ENCODE assay signal across 13 cellular contexts in the genomic region with DNA sequence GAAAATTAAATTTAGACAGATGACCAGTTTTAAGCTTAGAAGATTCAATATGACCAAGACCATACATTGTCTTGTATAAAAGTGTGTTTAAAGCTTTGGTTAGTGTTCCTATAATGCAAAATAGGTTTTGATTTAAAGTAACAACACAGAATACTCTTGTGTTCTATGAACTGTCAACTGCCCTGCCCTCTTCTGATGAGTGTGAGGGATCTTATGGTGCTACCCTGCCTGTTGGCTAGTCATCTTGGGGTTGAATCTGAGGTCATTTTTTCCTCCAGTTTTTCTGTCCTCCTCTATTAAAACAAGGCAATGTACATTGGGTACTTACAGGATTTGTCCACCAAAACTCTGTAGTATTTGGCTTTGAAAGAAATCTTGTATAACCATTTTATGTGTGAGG.
A peak's percentile ranks its signal among the peaks of the same experiment; 100 is the strongest.
DNase-seq lines count a peak whose midpoint lies in the region; ATAC-seq, FAIRE-seq and TF ChIP-seq lines count a peak whose summit lies in the region.
"Had no signal": no experiment of that assay in that cellular context is flagged by ENCODE, and none has a peak within 500 bp of the region (broad histone marks: within the 10 kb centered on the region; RNA-seq: fewer than 3 reads in every experiment).

No MANE protein-coding gene starts in this region.

- peak; percentile 48 for FAIRE-seq in K562 (lab: Jason Lieb, UNC)
- FAIRE-seq: HTR-8/SVneo had no signal

- H3K27me3 Mint-ChIP-seq in activated CD4-positive, alpha-beta T cell treated with anti-CD3 and anti-CD28 coated beads, Interleukin-2, amount 10 ng/mL, durations not matched to agents 24 days and 14 days, result no peaks in the 10 kb centered on the region
- H3K27me3 Mint-ChIP-seq in IgD-negative memory B cell, result no peaks in the 10 kb centered on the region

- H3K27ac Mint-ChIP-seq in activated CD4-positive, alpha-beta T cell treated with anti-CD3 and anti-CD28 coated beads, Interleukin-2, amount 10 ng/mL, durations not matched to agents 24 days and 14 days, result peak overlapping the region; percentile 30
- H3K27ac Mint-ChIP-seq in IgD-negative memory B cell, result peak overlapping the region; percentile 20 to 88 (median 75)
- H3K27ac Mint-ChIP-seq: HFFc6 had no signal

- intact Hi-C loops in activated CD4-positive, alpha-beta T cell treated with anti-CD3 and anti-CD28 coated beads, Interleukin-2, amount 10 ng/mL, durations not matched to agents 24 days and 14 days (cut with micrococcal nuclease), result loop anchor here (1.0 kb wide), 1 partner anchor 12 kb away; no protein-coding TSS in a partner anchor
- intact Hi-C loops in K562 (cut with micrococcal nuclease), result no loop called here
- intact Hi-C loops in uterus (cut with DNase I; ENCODE audit: low total_unique reads), result no loop called here
- intact Hi-C loops in body of pancreas (cut with DNase I), result no loop called here

- H4K20me1 ChIP-seq in K562 (replicated peaks; ENCODE audit: control insufficient read depth, insufficient read depth, low read length) (peaks cover 4% of the 10 kb centered on the region), osteoblast (ENCODE audit: insufficient read depth, low read length) (peaks cover 47% of the 10 kb centered on the region)

- H3K4me2 ChIP-seq in K562 (ENCODE audit: insufficient read depth, low read length) (no peak overlapping the region), osteoblast (ENCODE audit: insufficient read depth, low read length) (peak overlapping the region; percentile 66)

- H3K4me3 Mint-ChIP-seq in activated CD4-positive, alpha-beta T cell treated with anti-CD3 and anti-CD28 coated beads, Interleukin-2, amount 10 ng/mL, durations not matched to agents 24 days and 14 days, result peak overlapping the region; percentile 75
- H3K4me3 Mint-ChIP-seq in IgD-negative memory B cell, result peak overlapping the region; percentile 50 to 81 (median 76)
- H3K4me3 Mint-ChIP-seq: HFFc6, WTC11 had no signal

- TF ChIP-seq EP300 in K562 (IDR thresholded peaks at IDR 0.05; ENCODE audit: low read length), result no peak

- TF ChIP-seq CTCF in K562 (IDR thresholded peaks at IDR 0.05 in 2 of 3, conservative IDR thresholded peaks at IDR 0.05 in 1 of 3; ENCODE audit: insufficient read depth in 2 of 3, low read depth in 1 of 3, low read length in 3 of 3), result no peak
- no peak for TF ChIP-seq CTCF in osteoblast (IDR thresholded peaks at IDR 0.05; ENCODE audit: extremely low read depth, low read depth, low read length)
- TF ChIP-seq CTCF in uterus (IDR thresholded peaks at IDR 0.05), result no peak
- TF ChIP-seq CTCF in body of pancreas (IDR thresholded peaks at IDR 0.05), result no peak

- no peak overlapping the region for H3K4me3 ChIP-seq in K562
- no peak overlapping the region for H3K4me3 ChIP-seq in osteoblast (ENCODE audit: insufficient read depth, low read length)
- H3K4me3 ChIP-seq in uterus, result no peak overlapping the region
- no peak overlapping the region for H3K4me3 ChIP-seq in body of pancreas

- ATAC-seq in K562, result peak; percentile 24
- no peak for ATAC-seq in body of pancreas
- ATAC-seq: WTC11 had no signal

- in situ Hi-C loops in K562 (cut with MboI), result no loop called here

- H3K27me3 ChIP-seq in K562 (ENCODE audit: control insufficient read depth in 2 of 2, insufficient read depth in 2 of 2, low read length in 2 of 2), result no peaks in the 10 kb centered on the region
- no peaks in the 10 kb centered on the region for H3K27me3 ChIP-seq in osteoblast (ENCODE audit: insufficient read depth, low read length)
- no peaks in the 10 kb centered on the region for H3K27me3 ChIP-seq in uterus
- no peaks in the 10 kb centered on the region for H3K27me3 ChIP-seq in body of pancreas

- no peak overlapping the region for H3K9ac ChIP-seq in K562 (ENCODE audit: insufficient read depth in 1 of 2, low read depth in 2 of 2, low read length in 2 of 2)

- H3K79me2 ChIP-seq in K562 (ENCODE audit: control insufficient read depth, insufficient read depth, low read length) (peaks cover 78% of the 10 kb centered on the region), osteoblast (ENCODE audit: insufficient read depth, low read length) (peaks cover 97% of the 10 kb centered on the region)

- DNase-seq in activated CD4-positive, alpha-beta T cell treated with anti-CD3 and anti-CD28 coated beads, Interleukin-2, amount 10 ng/mL, durations not matched to agents 24 days and 14 days, result no peak
- no peak for DNase-seq in activated CD4-positive, alpha-beta T cell treated with anti-CD3 and anti-CD28 coated beads for 4 hours
- DNase-seq in K562 (ENCODE audit: extremely low read depth in 1 of 4, low spot score in 3 of 4) (peak in 3 of 4 experiments; percentile 36 to 55 (median 50)), osteoblast (ENCODE audit: insufficient read length, low spot score, missing footprints) (peak; percentile 84), NCI-H1092 treated with DMSO at 0.1 percent for 48 hours (lab: John Stamatoyannopoulos, UW) (no peak), uterus (no peak), body of pancreas (no peak)
- DNase-seq: activated gamma-delta T cell, cerebellar nuclear complex, HFFc6 had no signal

- H3K27ac ChIP-seq in K562 (ENCODE audit: extremely low read depth, low read depth, low read length), result no peak overlapping the region
- H3K27ac ChIP-seq in osteoblast (ENCODE audit: low read depth, low read length), result peak overlapping the region; percentile 57
- peak overlapping the region in 1 of 2 donors; percentile 30 for H3K27ac ChIP-seq in uterus
- no peak overlapping the region for H3K27ac ChIP-seq in body of pancreas

- H3K9me1 ChIP-seq in K562 (ENCODE audit: control insufficient read depth, insufficient read depth, low read length), result peaks cover 4% of the 10 kb centered on the region

- H3K9me3 ChIP-seq in K562 (replicated peaks; ENCODE audit: control insufficient read depth, insufficient read depth, low read depth, low read length) (no peaks in the 10 kb centered on the region), osteoblast (ENCODE audit: low read depth, low read length) (no peaks in the 10 kb centered on the region), uterus (no peaks in the 10 kb centered on the region), body of pancreas (no peaks in the 10 kb centered on the region)

- H3K4me1 Mint-ChIP-seq in activated CD4-positive, alpha-beta T cell treated with anti-CD3 and anti-CD28 coated beads, Interleukin-2, amount 10 ng/mL, durations not matched to agents 24 days and 14 days, result peaks cover 73% of the 10 kb centered on the region
- peaks cover 69 to 84% (median 84%) of the 10 kb centered on the region in 3 donors for H3K4me1 Mint-ChIP-seq in IgD-negative memory B cell

- H2AFZ ChIP-seq in K562 (ENCODE audit: low read depth, low read length), result no peak overlapping the region
- H2AFZ ChIP-seq in osteoblast (ENCODE audit: low read length), result no peak overlapping the region

- POLR2A ChIA-PET in K562 (lab: Yijun Ruan, JAX), result no interaction called here

- H3K36me3 ChIP-seq in K562 (ENCODE audit: control insufficient read depth, insufficient read depth, low read length), result no peaks in the 10 kb centered on the region
- peaks cover 5% of the 10 kb centered on the region for H3K36me3 ChIP-seq in osteoblast (ENCODE audit: insufficient read depth, low read length)
- H3K36me3 ChIP-seq in uterus, result no peaks in the 10 kb centered on the region
- no peaks in the 10 kb centered on the region for H3K36me3 ChIP-seq in body of pancreas (replicated peaks in 1 of 2; ENCODE audit: insufficient read depth in 1 of 2, low read depth in 2 of 2)

- BruUV-seq in K562 (replicated peaks; lab: Mats Ljungman, UMichigan), result no TSS peak

- no peak for TF ChIP-seq RAD21 in K562 (CRISPR knock-in tag; conservative IDR thresholded peaks at IDR 0.05 in 1 of 2, IDR thresholded peaks at IDR 0.05 in 1 of 2)

- TF ChIP-seq POLR2A in K562 (conservative IDR thresholded peaks at IDR 0.05) (no peak), uterus (IDR thresholded peaks at IDR 0.05) (no peak), body of pancreas (IDR thresholded peaks at IDR 0.05) (no peak)

- peaks cover 4% of the 10 kb centered on the region for H3K36me3 Mint-ChIP-seq in activated CD4-positive, alpha-beta T cell treated with anti-CD3 and anti-CD28 coated beads, Interleukin-2, amount 10 ng/mL, durations not matched to agents 24 days and 14 days (ENCODE audit: low read depth)
- H3K36me3 Mint-ChIP-seq in IgD-negative memory B cell, result peaks cover 1% of the 10 kb centered on the region
- H3K36me3 Mint-ChIP-seq: WTC11 had no signal

- CTCF ChIA-PET in K562 (lab: Yijun Ruan, JAX; ENCODE audit: low intra/inter-chr PET ratio), result no interaction called here

- peaks cover 15 to 77% of the 10 kb centered on the region in 2 experiments; a peak in 4 of 5 replicates for H3K4me1 ChIP-seq in K562 (replicated peaks in 1 of 2; ENCODE audit: control insufficient read depth in 2 of 2, insufficient read depth in 2 of 2, low read length in 2 of 2)
- H3K4me1 ChIP-seq in osteoblast (ENCODE audit: insufficient read depth, low read length), result peaks cover 37% of the 10 kb centered on the region
- H3K4me1 ChIP-seq in uterus, result peaks cover 0 to 22% of the 10 kb centered on the region in 2 donors
- peaks cover 84% of the 10 kb centered on the region for H3K4me1 ChIP-seq in body of pancreas

- no peaks in the 10 kb centered on the region for H3K9me3 Mint-ChIP-seq in activated CD4-positive, alpha-beta T cell treated with anti-CD3 and anti-CD28 coated beads, Interleukin-2, amount 10 ng/mL, durations not matched to agents 24 days and 14 days
- no peaks in the 10 kb centered on the region for H3K9me3 Mint-ChIP-seq in IgD-negative memory B cell
- H3K9me3 Mint-ChIP-seq: HFFc6, WTC11 had no signal

TF ChIP-seq in K562, 482 proteins besides CTCF, POLR2A, EP300 and RAD21:
- TF ChIP-seq NFE2 (IDR thresholded peaks at IDR 0.05; ENCODE audit: low read depth) (0 out of 2 replicates have a peak, but pooled peaks have one; percentile 20), PHTF2 (CRISPR knock-in tag; IDR thresholded peaks at IDR 0.05) (no peak), KDM1A (IDR thresholded peaks at IDR 0.05) (0 out of 4 replicates have a peak, but pooled peaks of 1 of the 2 experiments have one; percentile 28), HMBOX1 (IDR thresholded peaks at IDR 0.05) (peak; percentile 45; the same call in 1 of the 2 replicates)

Comparison
In these comparisons a context has a peak if more than half of its experiments do, and no peak if none do; other contexts are left out.
1. DNase-seq: peak in K562 (3 of 4) and osteoblast (single experiment); none in activated CD4-positive, alpha-beta T cell treated with anti-CD3 and anti-CD28 coated beads, Interleukin-2, amount 10 ng/mL, durations not matched to agents 24 days and 14 days (single experiment), activated CD4-positive, alpha-beta T cell treated with anti-CD3 and anti-CD28 coated beads for 4 hours (0 of 2), NCI-H1092 treated with DMSO at 0.1 percent for 48 hours (single experiment), uterus (0 of 2) and body of pancreas (0 of 4).